15 cellular contexts compared by ENCODE assay signal in genomic region chr1:44988531-44989156, GRCh38.
"Had no signal": no experiment of that assay in that cellular context is flagged by ENCODE, and none has a peak within 500 bp of the region (broad histone marks: within the 10 kb centered on the region; RNA-seq: fewer than 3 reads in every experiment).

No MANE protein-coding gene starts in this region.

- H3K27me3 ChIP-seq: dorsolateral prefrontal cortex had no signal

- H3K4me3 Mint-ChIP-seq: activated naive CD8-positive, alpha-beta T cell treated with anti-CD3 and anti-CD28 coated beads, Interleukin-2, amount 10 ng/mL, durations not matched to agents 7 days and 5 days; nephron progenitor cell had no signal

- H3K27ac ChIP-seq: dorsolateral prefrontal cortex, left ventricle myocardium inferior had no signal

- H3K9me3 Mint-ChIP-seq: activated naive CD8-positive, alpha-beta T cell treated with anti-CD3 and anti-CD28 coated beads, Interleukin-2, amount 10 ng/mL, durations not matched to agents 7 days and 5 days; activated T-helper 1 cell treated with anti-CD3 and anti-CD28 coated beads, Interleukin-12 subunit alpha, Interleukin-12 subunit beta, Interleukin-2, Interleukin-4 antibody, amounts not matched to agents 30 ng/mL and 10 ng/mL and 1 ng/mL, durations not matched to agents 14 hours and 24 hours and 36 hours; immature natural killer cell had no signal

- H3K36me3 ChIP-seq: left ventricle myocardium inferior had no signal

- H3K4me3 ChIP-seq: dorsolateral prefrontal cortex, left ventricle myocardium inferior, mucosa of descending colon had no signal

- ATAC-seq: activated CD4-positive, CD25-positive, alpha-beta regulatory T cell treated with anti-CD3 and anti-CD28 coated beads, Interleukin-2, amount 50 U/mL, for 24 hours; mucosa of descending colon had no signal

- H3K36me3 Mint-ChIP-seq: immature natural killer cell had no signal

- H3K9me3 ChIP-seq: left ventricle myocardium inferior, mucosa of descending colon had no signal

- H3K27ac Mint-ChIP-seq: activated naive CD8-positive, alpha-beta T cell treated with anti-CD3 and anti-CD28 coated beads, Interleukin-2, amount 10 ng/mL, durations not matched to agents 7 days and 5 days; activated T-helper 1 cell treated with anti-CD3 and anti-CD28 coated beads, Interleukin-12 subunit alpha, Interleukin-12 subunit beta, Interleukin-2, Interleukin-4 antibody, amounts not matched to agents 30 ng/mL and 10 ng/mL and 1 ng/mL, durations not matched to agents 14 hours and 24 hours and 36 hours; immature natural killer cell; nephron progenitor cell; progenitor cell of endocrine pancreas had no signal

- H3K27me3 Mint-ChIP-seq: activated naive CD8-positive, alpha-beta T cell treated with anti-CD3 and anti-CD28 coated beads, Interleukin-2, amount 10 ng/mL, durations not matched to agents 7 days and 5 days; progenitor cell of endocrine pancreas had no signal

- DNase-seq: activated CD4-positive, alpha-beta T cell treated with anti-CD3 and anti-CD28 coated beads, Interleukin-2, amount 50 U/mL, for 1 hour; activated gamma-delta T cell treated with Interleukin-2 at 50 U/mL for 16 hours; activated naive CD8-positive, alpha-beta T cell treated with anti-CD3 and anti-CD28 coated beads, Interleukin-2, amount 10 ng/mL, durations not matched to agents 7 days and 5 days; activated T-cell treated with anti-CD3 and anti-CD28 coated beads for 4 hours; amygdala; dorsolateral prefrontal cortex; immature natural killer cell; kidney glomerular epithelial cell; left ventricle myocardium inferior; mucosa of descending colon; nephron progenitor cell; stimulated activated naive CD4-positive, alpha-beta T cell had no signal
